ENCODE assay signal across 14 cellular contexts in the genomic region with DNA sequence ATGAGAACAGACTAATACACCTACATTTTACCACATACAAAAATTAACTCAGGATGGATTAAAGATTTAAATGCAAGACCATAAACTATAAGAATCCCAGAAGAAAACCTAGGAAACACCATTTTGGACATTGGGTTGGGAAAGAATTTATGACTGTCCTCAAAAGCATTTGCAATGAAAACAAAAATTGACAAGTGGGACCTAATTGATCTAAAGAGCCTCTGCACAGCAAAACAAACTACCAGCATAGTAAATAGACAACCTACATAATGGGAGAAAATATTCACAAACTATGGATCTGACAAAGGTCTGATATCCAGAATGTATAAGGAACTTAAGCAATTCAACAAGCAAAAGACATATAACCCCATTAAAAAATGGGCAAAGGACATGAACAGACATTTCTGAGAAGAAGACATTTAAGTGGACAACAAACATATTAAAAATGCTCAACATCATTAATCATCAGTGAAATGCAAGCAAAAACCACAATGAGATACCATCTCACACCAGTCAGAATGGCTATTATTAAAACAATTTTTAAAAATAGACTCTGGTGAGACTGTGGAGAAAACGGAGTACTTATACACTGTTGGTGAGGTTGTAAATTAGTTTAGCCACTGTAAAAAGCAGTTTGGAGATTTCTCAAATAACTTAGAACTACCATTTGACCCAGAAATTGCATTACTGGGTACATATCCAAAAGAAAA.
DNase-seq lines count a peak whose midpoint lies in the region; ATAC-seq and TF ChIP-seq lines count a peak whose summit lies in the region.
"Had no signal": no experiment of that assay in that cellular context is flagged by ENCODE, and none has a peak within 500 bp of the region (broad histone marks: within the 10 kb centered on the region; RNA-seq: fewer than 3 reads in every experiment).

No MANE protein-coding gene starts in this region.

- TF ChIP-seq POLR2A in gastrocnemius medialis (IDR thresholded peaks at IDR 0.05) = no peak

- no peak overlapping the region for H3K4me3 ChIP-seq in fibroblast of villous mesenchyme (ENCODE audit: low read depth, low read length)
- no peak overlapping the region for H3K4me3 ChIP-seq in gastrocnemius medialis

- no peaks in the 10 kb centered on the region for H3K27me3 ChIP-seq in gastrocnemius medialis

- no peaks in the 10 kb centered on the region for H3K36me3 ChIP-seq in gastrocnemius medialis

- H3K4me1 ChIP-seq in gastrocnemius medialis = no peaks in the 10 kb centered on the region

- H3K9me3 ChIP-seq in gastrocnemius medialis = no peaks in the 10 kb centered on the region

- DNase-seq in A172 (ENCODE audit: low spot score) (peak; percentile 8), HCEC 1CT (peak; percentile 34), amniotic epithelial cell (ENCODE audit: low read depth) (peak; percentile 24), fibroblast of villous mesenchyme (ENCODE audit: low read depth) (peak; percentile 54), cardiac septum (ENCODE audit: low spot score) (no peak), gastrocnemius medialis (no peak)
- DNase-seq: 8988T, Karpas-422, NCI-H1417 treated with DMSO at 0.1 percent for 48 hours, NCI-H345, NCI-H526 treated with DMSO at 0.1 percent for 48 hours had no signal

- H3K27ac ChIP-seq in gastrocnemius medialis = no peak overlapping the region
- H3K27ac ChIP-seq: C4-2B had no signal

- intact Hi-C loops in cardiac septum (cut with DNase I) = no loop called here
- intact Hi-C loops in gastrocnemius medialis (cut with DNase I; ENCODE audit: low total_unique reads) = no loop called here

- no peak for ATAC-seq in HG03469 (IDR thresholded peaks at IDR 0.05; ENCODE audit: unreplicated experiment)
- no peak for ATAC-seq in HG02840 (IDR thresholded peaks at IDR 0.05; ENCODE audit: low FRiP score, unreplicated experiment)
- ATAC-seq in gastrocnemius medialis = no peak

- TF ChIP-seq CTCF in fibroblast of villous mesenchyme (IDR thresholded peaks at IDR 0.05; ENCODE audit: insufficient read depth, low read depth, low read length) (no peak), gastrocnemius medialis (IDR thresholded peaks at IDR 0.05 in 4 of 5, conservative IDR thresholded peaks at IDR 0.05 in 1 of 5) (no peak)

- in situ Hi-C loops in gastrocnemius medialis (cut with MboI; ENCODE audit: low sequenced_read_pairs in 4 of 4) = no loop called here

Comparison
In these comparisons a context has a peak if more than half of its experiments do, and no peak if none do; other contexts are left out.
1. DNase-seq: peak in A172 (single experiment), HCEC 1CT (single experiment), amniotic epithelial cell (single experiment) and fibroblast of villous mesenchyme (single experiment); none in cardiac septum (single experiment) and gastrocnemius medialis (0 of 2).